Comparison of ENCODE assay signal across 14 cellular contexts in genomic region chr12:82708507-82708906, GRCh38. TPM values are rescaled to one million over a fixed set of nuclear protein-coding genes. Genes with fewer than 3 reads are reported as not detected.
A peak's percentile ranks its signal among the peaks of the same experiment; 100 is the strongest.
DNase-seq lines count a peak whose midpoint lies in the region; ATAC-seq, FAIRE-seq and TF ChIP-seq lines count a peak whose summit lies in the region.
"Had no signal": no experiment of that assay in that cellular context is flagged by ENCODE, and none has a peak within 500 bp of the region (broad histone marks: within the 10 kb centered on the region; RNA-seq: fewer than 3 reads in every experiment).

No MANE protein-coding gene starts in this region.

- TF ChIP-seq RAD21 in H1 (IDR thresholded peaks at IDR 0.05 in 1 of 2, conservative IDR thresholded peaks at IDR 0.05 in 1 of 2; ENCODE audit: low read depth in 2 of 2, low read length in 2 of 2), result no peak

- H3K4me2 ChIP-seq in Karpas-422 (ENCODE audit: low read depth, low read length, poor library complexity, severe bottlenecking) (no peak overlapping the region), H1 (ENCODE audit: insufficient read depth in 1 of 2, low read depth in 2 of 2, low read length in 2 of 2) (no peak overlapping the region; a peak in 1 of 4 replicates), smooth muscle cell (peak overlapping the region; percentile 45)

- H3K9ac ChIP-seq in Karpas-422 (ENCODE audit: low read length) (no peak overlapping the region), H1 (replicated peaks in 1 of 4; ENCODE audit: extremely low read depth in 1 of 4, low read depth in 3 of 4, low read length in 3 of 4) (peak overlapping the region in 1 of 4 experiments; percentile 29; a peak in 4 of 7 replicates), smooth muscle cell (ENCODE audit: low read depth) (no peak overlapping the region)

- no peak overlapping the region; the same call in 1 of the 2 replicates for H2BK20ac ChIP-seq in H1 (ENCODE audit: low read length)

- H3K4me3 ChIP-seq in Karpas-422 (ENCODE audit: low read length), result no peak overlapping the region
- H3K4me3 ChIP-seq in H1 (ENCODE audit: extremely low read depth in 1 of 4, insufficient read depth in 2 of 4, low read depth in 3 of 4, low read length in 4 of 4), result no peak overlapping the region
- peak overlapping the region; percentile 0 for H3K4me3 ChIP-seq in smooth muscle cell
- H3K4me3 ChIP-seq: thoracic aorta had no signal

- no peak overlapping the region for H3K56ac ChIP-seq in H1 (replicated peaks; ENCODE audit: insufficient read length, low read depth, low read length)

- H3K36me3 ChIP-seq in Karpas-422 (ENCODE audit: insufficient read depth, low read length) (no peaks in the 10 kb centered on the region), H1 (ENCODE audit: control insufficient read depth in 2 of 4, insufficient read depth in 4 of 4, low read length in 3 of 4) (no peaks in the 10 kb centered on the region), smooth muscle cell (ENCODE audit: low read depth) (no peaks in the 10 kb centered on the region)
- H3K36me3 ChIP-seq: thoracic aorta had no signal

- H3K79me1 ChIP-seq in H1 (ENCODE audit: low read depth, low read length), result no peaks in the 10 kb centered on the region

- no peaks in the 10 kb centered on the region for H3K9me3 ChIP-seq in Karpas-422 (ENCODE audit: low read length)
- no peaks in the 10 kb centered on the region for H3K9me3 ChIP-seq in H1 (ENCODE audit: insufficient read depth in 2 of 2, low read depth in 1 of 2, low read length in 1 of 2)
- no peaks in the 10 kb centered on the region for H3K9me3 ChIP-seq in smooth muscle cell (replicated peaks; ENCODE audit: low read depth)
- H3K9me3 ChIP-seq: thoracic aorta had no signal

- POLR2A ChIA-PET in H1 (lab: Charles Lee; ENCODE audit: partially characterized antibody), result no interaction called here

- H2AK5ac ChIP-seq in H1 (ENCODE audit: low read depth, low read length), result no peak overlapping the region

- H2BK120ac ChIP-seq in H1 (replicated peaks; ENCODE audit: low read depth, low read length), result no peak overlapping the region

- CTCF ChIA-PET in H1 (lab: Charles Lee; ENCODE audit: partially characterized antibody), result interaction anchor here (0.9 kb wide), 1 partner anchor 23 kb away, joined by 3 read pairs; no protein-coding TSS in a partner anchor

- peak; percentile 19 for FAIRE-seq in H1 (lab: Jason Lieb, UNC)

- ATAC-seq in HG03354 (IDR thresholded peaks at IDR 0.05; ENCODE audit: poor library complexity, severe bottlenecking, unreplicated experiment), result no peak
- ATAC-seq: natural killer cell treated with Interleukin-12 subunit alpha and Interleukin-12 subunit beta and Interleukin-15 and Interleukin-18, amount 100 ng/mL, for 72 hours had no signal

- H2BK12ac ChIP-seq in H1 (ENCODE audit: low read depth, low read length), result peak overlapping the region; percentile 40; the same call in 1 of the 2 replicates

- H3K14ac ChIP-seq in H1 (ENCODE audit: insufficient read length), result no peak overlapping the region

- no peak for TF ChIP-seq CTCF in H1 (IDR thresholded peaks at IDR 0.05; ENCODE audit: control extremely low read depth in 1 of 3, insufficient read depth in 1 of 3, low read depth in 1 of 3, low read length in 3 of 3)
- TF ChIP-seq CTCF in smooth muscle cell (IDR thresholded peaks at IDR 0.05; ENCODE audit: borderline replicate concordance, insufficient read depth, poor library complexity, severe bottlenecking), result no peak

- no peak overlapping the region for H4K5ac ChIP-seq in H1 (ENCODE audit: insufficient read length, low read depth, low read length)

- H2BK15ac ChIP-seq in H1 (ENCODE audit: low read length), result no peak overlapping the region

- no peaks in the 10 kb centered on the region for H3K23me2 ChIP-seq in H1 (ENCODE audit: low read depth, low read length)

- no peaks in the 10 kb centered on the region for H3K9me2 ChIP-seq in Karpas-422 (replicated peaks; ENCODE audit: insufficient read depth, low read length)

- H3K4me1 ChIP-seq in Karpas-422 (ENCODE audit: low read length), result no peaks in the 10 kb centered on the region; the same call in 1 of the 2 replicates
- H3K4me1 ChIP-seq in H1 (replicated peaks in 1 of 4; ENCODE audit: control insufficient read depth in 3 of 4, insufficient read depth in 4 of 4, low read length in 3 of 4), result peaks cover 0 to 10% (median 4%) of the 10 kb centered on the region in 4 experiments; a peak in 5 of 7 replicates
- H3K4me1 ChIP-seq in smooth muscle cell (ENCODE audit: low read depth), result peaks cover 16% of the 10 kb centered on the region

- no peak for TF ChIP-seq EP300 in H1 (IDR thresholded peaks at IDR 0.05; ENCODE audit: borderline replicate concordance in 1 of 2, low read depth in 2 of 2, low read length in 2 of 2)

- no peaks in the 10 kb centered on the region for H4K20me1 ChIP-seq in Karpas-422 (ENCODE audit: insufficient read depth, low read depth, low read length)
- H4K20me1 ChIP-seq in H1 (replicated peaks in 1 of 2; ENCODE audit: control insufficient read depth in 1 of 2, insufficient read depth in 2 of 2, low read length in 2 of 2), result no peaks in the 10 kb centered on the region
- no peaks in the 10 kb centered on the region for H4K20me1 ChIP-seq in smooth muscle cell (ENCODE audit: low read depth)

- TF ChIP-seq POLR2A in H1 (IDR thresholded peaks at IDR 0.05; ENCODE audit: control extremely low read depth in 1 of 2, low read depth in 2 of 2, low read length in 2 of 2), result no peak

- H3K27me3 ChIP-seq in Karpas-422 (ENCODE audit: low read length) (no peaks in the 10 kb centered on the region), H1 (replicated peaks in 1 of 4; ENCODE audit: control insufficient read depth in 3 of 4, extremely low read depth in 1 of 4, insufficient read depth in 3 of 4, low read length in 3 of 4) (no peaks in the 10 kb centered on the region), smooth muscle cell (ENCODE audit: low read depth) (no peaks in the 10 kb centered on the region)

- H4K8ac ChIP-seq in H1 (ENCODE audit: extremely low read depth, insufficient read depth, low read length), result no peak overlapping the region

- H2BK5ac ChIP-seq in H1 (ENCODE audit: low read depth, low read length), result no peak overlapping the region

- no peak overlapping the region for H3K23ac ChIP-seq in H1 (ENCODE audit: insufficient read length)

- 61% methylated on average over 6 of the region's 6 CpGs; no CpG with 5 or more reads in 1 of the 2 experiments for WGBS in H1 (ENCODE audit: extremely low coverage in 1 of 2, insufficient coverage in 1 of 2, insufficient read length in 1 of 2, insufficient replicate concordance in 2 of 2, low coverage in 1 of 2, low lambda C conversion rate in 2 of 2, missing lambda C conversion rate in 1 of 2), 2 experiments
- WGBS in smooth muscle cell (ENCODE audit: low lambda C conversion rate), result 47% methylated on average over 6 of the region's 6 CpGs

- no peak for DNase-seq in Karpas-422
- peak; percentile 13 to 51 for DNase-seq in H1 (ENCODE audit: low read depth in 1 of 2, low spot score in 2 of 2)
- DNase-seq in left kidney (ENCODE audit: low read depth, low spot score), result peak; percentile 53
- DNase-seq in smooth muscle cell (lab: John Stamatoyannopoulos, UW; ENCODE audit: unreplicated experiment), result no peak
- DNase-seq in dermis blood vessel endothelial cell, result no peak
- DNase-seq in HuH-7.5 (ENCODE audit: low spot score), result no peak
- no peak for DNase-seq in 8988T
- DNase-seq: activated CD4-positive, alpha-beta T cell treated with anti-CD3 and anti-CD28 coated beads, Interleukin-2, amount 50 U/mL, for 1 hour; activated naive CD4-positive, alpha-beta T cell treated with anti-CD3 and anti-CD28 coated beads for 36 hours; NCI-H526; SW 1271 had no signal

- no peak overlapping the region for H3K4ac ChIP-seq in H1 (replicated peaks; ENCODE audit: insufficient read length, low read depth, low read length)

- peak overlapping the region; percentile 12; the same call in 1 of the 2 replicates for H3K18ac ChIP-seq in H1 (ENCODE audit: extremely low read depth, low read length)

- H3K79me2 ChIP-seq in Karpas-422 (ENCODE audit: low read length) (no peaks in the 10 kb centered on the region), H1 (ENCODE audit: control insufficient read depth in 1 of 2, insufficient read depth in 2 of 2, low read length in 2 of 2) (no peaks in the 10 kb centered on the region; a peak in 2 of 4 replicates), smooth muscle cell (ENCODE audit: low read depth) (peaks cover 10% of the 10 kb centered on the region)

- peak overlapping the region; percentile 4 for H4K91ac ChIP-seq in H1 (replicated peaks; ENCODE audit: insufficient read length, low read length)

- H2AFZ ChIP-seq in Karpas-422 (ENCODE audit: low read length) (peak overlapping the region; percentile 13; the same call in 1 of the 2 replicates), H1 (ENCODE audit: low read length) (peak overlapping the region; percentile 76; the same call in 1 of the 2 replicates), smooth muscle cell (ENCODE audit: low read depth) (peak overlapping the region; percentile 90)

- no peak overlapping the region for H3K27ac ChIP-seq in Karpas-422 (ENCODE audit: low read length)
- peak overlapping the region; percentile 20; the same call in 1 of the 2 replicates for H3K27ac ChIP-seq in H1 (ENCODE audit: low read depth, low read length)
- H3K27ac ChIP-seq in smooth muscle cell (ENCODE audit: low read depth), result no peak overlapping the region
- H3K27ac ChIP-seq: thoracic aorta had no signal

- peaks cover 5% of the 10 kb centered on the region for H3F3A ChIP-seq in smooth muscle cell (ENCODE audit: low read depth)

TF ChIP-seq in H1, 55 proteins besides CTCF, POLR2A, EP300 and RAD21:
- TF ChIP-seq MAX (IDR thresholded peaks at IDR 0.05) (peak; percentile 82), TEAD4 (IDR thresholded peaks at IDR 0.05; ENCODE audit: low read depth, low read length) (no peak)

RNA-seq across cellular contexts. Expression of gene TMTC2, which starts 21.8 kb away (rescaled TPM):
- 3.2 and 5.0 TPM in 2 replicates for total RNA-seq in Karpas-422 (2014; rRNA removed; shearing (Covaris generic); ENCODE audit: low replicate concordance)
- 3.9 and 4.2 TPM in 2 replicates for total RNA-seq in H1 (2021; fragmentation: NEBNext Ultra II Directional; extraction: Animal tissue kit (Norgen Biotek cat#: 25700))
- polyA plus RNA-seq in H1 (2011; rRNA removed) (2.3 and 2.7 TPM in 2 replicates), smooth muscle cell (0.71 and 1.2 TPM in 2 replicates)
- polyA plus RNA-seq in H1 (2011; cell fraction: cytosol; rRNA removed), result 2.8 TPM
- 5.5 TPM for polyA plus RNA-seq in H1 (2011; cell fraction: nucleus; rRNA removed)
- 2.4 to 2.9 TPM (median 2.5 TPM) in 4 replicates for polyA plus RNA-seq in H1 (2012, experiment 1 of 2)
- 0.59 TPM for polyA plus RNA-seq in H1 (2012, experiment 2 of 2)
- 3.2 TPM for polyA plus RNA-seq in H1 (2013, experiment 1 of 2)
- 3.6 TPM for polyA plus RNA-seq in H1 (2013, experiment 2 of 2)
- 10.5 and 10.8 TPM in 2 replicates for polyA minus RNA-seq in H1 (2011; rRNA and poly(A)+ RNA removed)
- polyA minus RNA-seq in H1 (2011; cell fraction: cytosol; rRNA and poly(A)+ RNA removed), result 3.8 TPM
- polyA minus RNA-seq in H1 (2011; cell fraction: nucleus; rRNA and poly(A)+ RNA removed), result 31.0 TPM
- total RNA-seq in smooth muscle cell (10.6 and 12.6 TPM in 2 replicates), dermis blood vessel endothelial cell (13.0 and 17.9 TPM in 2 replicates)

Comparison
In these comparisons a context has a peak if more than half of its experiments do, and no peak if none do; other contexts are left out.
1. DNase-seq: peak in H1 (2 of 2) and left kidney (single experiment); none in Karpas-422 (single experiment), smooth muscle cell (single experiment), dermis blood vessel endothelial cell (single experiment), HuH-7.5 (single experiment) and 8988T (single experiment).
2. H2AFZ ChIP-seq: peak in every context shown above with its lines; median percentile 90 in smooth muscle cell; 76 in H1; 13 in Karpas-422.